Comparison of ENCODE assay signal across 28 cellular contexts in the genomic region with DNA sequence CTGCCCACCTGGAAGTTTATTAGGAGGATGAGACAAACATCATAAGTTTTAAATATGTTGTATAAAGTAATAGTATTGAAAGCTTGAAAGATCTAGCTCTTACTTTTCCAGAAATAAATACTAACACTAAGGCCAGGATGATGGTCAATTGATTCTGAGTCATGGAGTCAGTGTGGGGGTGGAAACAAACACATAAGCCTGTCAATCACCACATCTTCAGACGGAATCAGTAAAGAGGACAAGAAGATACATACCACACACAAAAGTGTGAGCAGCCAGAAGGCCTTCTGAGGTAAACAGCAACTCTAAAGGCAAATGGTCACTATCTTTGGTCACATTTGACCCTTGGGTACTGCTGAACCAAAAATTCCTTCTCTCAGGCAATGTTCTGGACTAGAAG.
"Had no signal": no experiment of that assay in that cellular context is flagged by ENCODE, and none has a peak within 500 bp of the region (broad histone marks: within the 10 kb centered on the region; RNA-seq: fewer than 3 reads in every experiment).

No MANE protein-coding gene starts in this region.

- DNase-seq: colonic mucosa; cortex of kidney; dermis blood vessel endothelial cell; dorsolateral prefrontal cortex; effector CD4-positive, alpha-beta T cell; effector CD8-positive, alpha-beta T cell; effector memory CD4-positive, alpha-beta T cell; effector memory CD8-positive, alpha-beta T cell; endodermal cell; erythroblast; esophagus squamous epithelium; foreskin fibroblast; foreskin keratinocyte; foreskin melanocyte; gastrocnemius medialis; glutamatergic neuron; head of caudate nucleus; heart left ventricle; heart right ventricle had no signal

- H3K27ac ChIP-seq: colonic mucosa, coronary artery, dorsolateral prefrontal cortex, epithelial cell of prostate, esophagus muscularis mucosa, esophagus squamous epithelium, foreskin keratinocyte, gastrocnemius medialis, gastroesophageal sphincter, heart left ventricle, heart right ventricle, hepatocyte had no signal

- H3K4me2 ChIP-seq: hepatocyte had no signal

- H3K4me1 ChIP-seq: colonic mucosa, esophagus muscularis mucosa, esophagus squamous epithelium, foreskin keratinocyte, gastrocnemius medialis, gastroesophageal sphincter, heart right ventricle had no signal

- H3K27me3 ChIP-seq: colonic mucosa, dorsolateral prefrontal cortex, esophagus muscularis mucosa, esophagus squamous epithelium, foreskin keratinocyte, gastrocnemius medialis, gastroesophageal sphincter, heart left ventricle, heart right ventricle, hepatocyte had no signal

- FAIRE-seq: endometrium, endothelial cell of umbilical vein, frontal cortex had no signal

- H2AFZ ChIP-seq: hepatocyte had no signal

- H3K4me3 ChIP-seq: colonic mucosa, coronary artery, dorsolateral prefrontal cortex, esophagus muscularis mucosa, esophagus squamous epithelium, gastrocnemius medialis, gastroesophageal sphincter, heart left ventricle, heart right ventricle, hepatocyte had no signal

- H3K79me2 ChIP-seq: hepatocyte had no signal

- H3K9me3 ChIP-seq: colonic mucosa, esophagus muscularis mucosa, esophagus squamous epithelium, gastrocnemius medialis, gastroesophageal sphincter, heart left ventricle, heart right ventricle had no signal

- H3K36me3 ChIP-seq: colonic mucosa, esophagus muscularis mucosa, esophagus squamous epithelium, gastrocnemius medialis, gastroesophageal sphincter, heart left ventricle, heart right ventricle had no signal

- ATAC-seq: effector memory CD8-positive, alpha-beta T cell; esophagus mucosa; foreskin keratinocyte; gastrocnemius medialis; gastroesophageal sphincter; heart left ventricle; heart right ventricle had no signal
